16 cellular contexts compared by ENCODE assay signal in genomic region chr2:15672961-15673918, GRCh38.
"Had no signal": no experiment of that assay in that cellular context is flagged by ENCODE, and none has a peak within 500 bp of the region (broad histone marks: within the 10 kb centered on the region; RNA-seq: fewer than 3 reads in every experiment).

No MANE protein-coding gene starts in this region.

- H3K27me3 ChIP-seq: colonic mucosa, testis, uterus had no signal

- DNase-seq: activated CD4-positive, alpha-beta memory T cell treated with anti-CD3 and anti-CD28 coated beads for 36 hours; activated gamma-delta T cell; activated T-cell treated with anti-CD3 and anti-CD28 coated beads, Interleukin-2, amount 50 U/mL, for 4 hours; anterior cingulate cortex; caudate nucleus; colonic mucosa; nucleus accumbens; stimulated activated CD4-positive, alpha-beta T cell treated with anti-CD3 and anti-CD28 coated beads, Interleukin-4, amount 100 ng/mL, for 24 hours; testis; uterus had no signal

- H3K4me3 ChIP-seq: colonic mucosa, gastroesophageal sphincter, prostate gland, testis, uterus had no signal

- H3K4me3 Mint-ChIP-seq: activated CD4-positive, alpha-beta memory T cell treated with anti-CD3 and anti-CD28 coated beads for 36 hours; activated naive CD8-positive, alpha-beta T cell; activated T-cell treated with anti-CD3 and anti-CD28 coated beads, Interleukin-2, amount 50 U/mL, for 4 hours; stimulated activated naive CD8-positive, alpha-beta T cell treated with anti-CD3 and anti-CD28 coated beads, Interleukin-15, Interleukin-2, amounts not matched to agents 100 ng/mL and 50 ng/mL, for 24 hours; T-helper 2 cell treated with Interferon-gamma antibody and Interleukin-4, amounts not matched to agents 5 μg/mL and 100 μg/mL, for 36 hours had no signal

- H3K36me3 ChIP-seq: colonic mucosa, gastroesophageal sphincter, prostate gland, uterus had no signal

- H3K36me3 Mint-ChIP-seq: activated CD4-positive, alpha-beta memory T cell treated with anti-CD3 and anti-CD28 coated beads for 36 hours; activated naive CD8-positive, alpha-beta T cell had no signal

- H3K27me3 Mint-ChIP-seq: stimulated activated naive CD8-positive, alpha-beta T cell treated with anti-CD3 and anti-CD28 coated beads, Interleukin-15, Interleukin-2, amounts not matched to agents 100 ng/mL and 50 ng/mL, for 24 hours had no signal

- H3K9me3 Mint-ChIP-seq: activated CD4-positive, alpha-beta memory T cell treated with anti-CD3 and anti-CD28 coated beads for 36 hours; activated T-cell treated with anti-CD3 and anti-CD28 coated beads, Interleukin-2, amount 50 U/mL, for 4 hours; stimulated activated naive CD8-positive, alpha-beta T cell treated with anti-CD3 and anti-CD28 coated beads, Interleukin-15, Interleukin-2, amounts not matched to agents 100 ng/mL and 50 ng/mL, for 24 hours; T-helper 2 cell treated with Interferon-gamma antibody and Interleukin-4, amounts not matched to agents 5 μg/mL and 100 μg/mL, for 36 hours had no signal

- H3K9me3 ChIP-seq: colonic mucosa, gastroesophageal sphincter, prostate gland, testis, uterus had no signal

- H3K27ac Mint-ChIP-seq: activated CD4-positive, alpha-beta memory T cell treated with anti-CD3 and anti-CD28 coated beads for 36 hours; activated naive CD8-positive, alpha-beta T cell; stimulated activated naive CD8-positive, alpha-beta T cell treated with anti-CD3 and anti-CD28 coated beads, Interleukin-15, Interleukin-2, amounts not matched to agents 100 ng/mL and 50 ng/mL, for 24 hours; T-helper 2 cell treated with Interferon-gamma antibody and Interleukin-4, amounts not matched to agents 5 μg/mL and 100 μg/mL, for 36 hours had no signal

- H3K27ac ChIP-seq: colonic mucosa, gastroesophageal sphincter, prostate gland, testis, uterus had no signal

- H3K4me1 ChIP-seq: colonic mucosa, prostate gland, testis, uterus had no signal

- ATAC-seq: activated CD4-positive, CD25-positive, alpha-beta regulatory T cell treated with anti-CD3 and anti-CD28 coated beads, Interleukin-2, amount 50 U/mL, for 24 hours; activated T-cell treated with anti-CD3 and anti-CD28 coated beads, Interleukin-2, amount 50 U/mL, for 4 hours had no signal
